In the genomic region with DNA sequence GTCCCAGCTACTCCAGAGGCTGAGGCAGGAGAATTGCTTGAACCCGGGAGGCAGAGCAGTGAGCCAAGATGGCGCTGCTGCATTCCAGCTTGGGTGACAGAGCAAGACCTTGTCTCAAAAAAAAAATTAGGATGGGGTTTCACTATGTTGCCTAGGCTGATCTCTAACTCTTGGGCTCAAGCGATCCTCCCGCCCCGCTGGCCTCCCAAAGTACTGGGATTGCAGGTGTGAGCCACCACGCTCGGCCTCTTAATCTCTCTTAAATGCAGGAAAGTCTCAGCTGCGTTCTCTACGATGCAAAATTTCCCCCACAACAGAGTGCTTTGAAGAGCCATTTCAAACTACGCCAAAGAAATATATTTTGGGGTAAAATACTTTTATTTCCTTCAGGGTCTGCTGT, we compare ENCODE assay signal across 16 cellular contexts. TPM values are rescaled to one million over a fixed set of nuclear protein-coding genes. Genes with fewer than 3 reads are reported as not detected.
DNase-seq lines count a peak whose midpoint lies in the region; ATAC-seq and TF ChIP-seq lines count a peak whose summit lies in the region.
"Had no signal": no experiment of that assay in that cellular context is flagged by ENCODE, and none has a peak within 500 bp of the region (broad histone marks: within the 10 kb centered on the region; RNA-seq: fewer than 3 reads in every experiment).

No MANE protein-coding gene starts in this region.

- no peak overlapping the region for H3K9ac ChIP-seq in parathyroid adenoma

- H3K4me3 Mint-ChIP-seq in activated T-cell treated with anti-CD3 and anti-CD28 coated beads, Interleukin-2, amount 50 U/mL, for 4 hours, result no peak overlapping the region
- H3K4me3 Mint-ChIP-seq: B cell; CD4-positive, alpha-beta T cell; HFFc6 had no signal

- H2AFZ ChIP-seq in parathyroid adenoma, result peak overlapping the region; percentile 94

- no peaks in the 10 kb centered on the region for H3K36me3 Mint-ChIP-seq in activated T-cell treated with anti-CD3 and anti-CD28 coated beads, Interleukin-2, amount 50 U/mL, for 4 hours (ENCODE audit: insufficient read depth)

- 93% methylated on average over 9 of the region's 10 CpGs for WGBS in right lobe of liver (ENCODE audit: insufficient coverage, low coverage, low lambda C conversion rate, missing lambda C conversion rate)

- H3K9me3 Mint-ChIP-seq in activated T-cell treated with anti-CD3 and anti-CD28 coated beads, Interleukin-2, amount 50 U/mL, for 4 hours, result no peaks in the 10 kb centered on the region
- H3K9me3 Mint-ChIP-seq: CD4-positive, alpha-beta T cell; HFFc6 had no signal

- H3K27ac ChIP-seq in VCaP, result peak overlapping the region; percentile 93
- H3K27ac ChIP-seq in right lobe of liver, result peak overlapping the region; percentile 81 to 95 (median 93)
- no peak overlapping the region for H3K27ac ChIP-seq in parathyroid adenoma
- H3K27ac ChIP-seq: HL-60 had no signal

- intact Hi-C loops in right lobe of liver (cut with DNase I), result loop anchor here in 1 of 2 donors (10.0 kb wide), 1 partner anchor 124 kb away; a partner anchor contains a TSS

- H3K27me3 ChIP-seq in right lobe of liver, result no peaks in the 10 kb centered on the region
- no peaks in the 10 kb centered on the region for H3K27me3 ChIP-seq in parathyroid adenoma (ENCODE audit: control insufficient read depth, insufficient read depth, low read length)

- TF ChIP-seq CTCF in VCaP (conservative IDR thresholded peaks at IDR 0.05) (no peak), right lobe of liver (IDR thresholded peaks at IDR 0.05) (no peak), parathyroid adenoma (IDR thresholded peaks at IDR 0.05) (no peak)

- no peaks in the 10 kb centered on the region for H3K27me3 Mint-ChIP-seq in activated T-cell treated with anti-CD3 and anti-CD28 coated beads, Interleukin-2, amount 50 U/mL, for 4 hours (ENCODE audit: low read depth)
- H3K27me3 Mint-ChIP-seq: CD4-positive, alpha-beta T cell had no signal

- no peaks in the 10 kb centered on the region for H3K36me3 ChIP-seq in right lobe of liver
- no peaks in the 10 kb centered on the region for H3K36me3 ChIP-seq in parathyroid adenoma (ENCODE audit: control insufficient read depth, insufficient read depth, low read length)

- ATAC-seq in right lobe of liver, result no peak
- no peak for ATAC-seq in GM21529 (IDR thresholded peaks at IDR 0.05; ENCODE audit: unreplicated experiment)
- no peak for ATAC-seq in activated T-cell treated with anti-CD3 and anti-CD28 coated beads, Interleukin-2, amount 50 U/mL, for 4 hours
- ATAC-seq in GM18502 (IDR thresholded peaks at IDR 0.05; ENCODE audit: poor library complexity, unreplicated experiment), result no peak

- no peak overlapping the region for H3K4me2 ChIP-seq in parathyroid adenoma (ENCODE audit: low read length)

- TF ChIP-seq POLR2A in right lobe of liver (IDR thresholded peaks at IDR 0.05), result no peak

- H3K79me2 ChIP-seq in parathyroid adenoma, result no peaks in the 10 kb centered on the region

- no peaks in the 10 kb centered on the region for H3K4me1 Mint-ChIP-seq in activated T-cell treated with anti-CD3 and anti-CD28 coated beads, Interleukin-2, amount 50 U/mL, for 4 hours (ENCODE audit: low read depth)
- H3K4me1 Mint-ChIP-seq: B cell had no signal

- no peak for DNase-seq in right lobe of liver
- DNase-seq in activated T-cell treated with anti-CD3 and anti-CD28 coated beads, Interleukin-2, amount 50 U/mL, for 4 hours, result no peak
- no peak for DNase-seq in effector CD8-positive, alpha-beta T cell (lab: John Stamatoyannopoulos, UW)
- DNase-seq: CD4-positive, alpha-beta T cell; DMS153; DMS79 treated with DMSO at 0.1 percent for 48 hours; EL; HCEC 1CT; HFFc6; IMR-90 had no signal

- H3K9me3 ChIP-seq in right lobe of liver (no peaks in the 10 kb centered on the region), parathyroid adenoma (ENCODE audit: control insufficient read depth, low read length) (no peaks in the 10 kb centered on the region)

- H3K4me3 ChIP-seq in right lobe of liver (no peak overlapping the region), parathyroid adenoma (ENCODE audit: low read depth, low read length) (no peak overlapping the region)

- H3K4me1 ChIP-seq in right lobe of liver (peaks cover 0 to 45% (median 19%) of the 10 kb centered on the region in 4 donors), parathyroid adenoma (peaks cover 15% of the 10 kb centered on the region)

RNA-seq across cellular contexts. Expression of a gene that starts 5.9 kb away (rescaled TPM):
- 10 to 100 TPM; 23.2 to 69.5 (median 48.3) TPM for total RNA-seq in right lobe of liver
- 10 to 100 TPM; 49.3 to 61.8 (median 58.4) TPM for total RNA-seq in activated T-cell treated with anti-CD3 and anti-CD28 coated beads, Interleukin-2, amount 50 U/mL, for 4 hours

RNA-seq across cellular contexts. Expression of a gene that starts 8.0 kb away (rescaled TPM):
- total RNA-seq in right lobe of liver, result 10 to 100 TPM; 10.2 to 18.8 (median 11.1) TPM
- total RNA-seq in activated T-cell treated with anti-CD3 and anti-CD28 coated beads, Interleukin-2, amount 50 U/mL, for 4 hours, result 10 to 100 TPM; 18.8 to 30.5 (median 25.0) TPM
